Comparison of ENCODE assay signal across 15 cellular contexts in genomic region chr19:56109216-56109615, GRCh38. TPM values are rescaled to one million over a fixed set of nuclear protein-coding genes. Genes with fewer than 3 reads are reported as not detected.
DNase-seq lines count a peak whose midpoint lies in the region; ATAC-seq and TF ChIP-seq lines count a peak whose summit lies in the region.
"Had no signal": no experiment of that assay in that cellular context is flagged by ENCODE, and none has a peak within 500 bp of the region (broad histone marks: within the 10 kb centered on the region; RNA-seq: fewer than 3 reads in every experiment).

No MANE protein-coding gene starts in this region.

- intact Hi-C loops in Calu3 (cut with micrococcal nuclease; ENCODE audit: unreplicated experiment) = no loop called here
- intact Hi-C loops in gastrocnemius medialis (cut with DNase I; ENCODE audit: low total_unique reads) = loop anchor here (5.0 to 10.0 kb wide), 2 partner anchors 33 to 1686 kb away; partner anchors contain the start of gene ZNF444

- no peaks in the 10 kb centered on the region for H3K9me3 ChIP-seq in gastrocnemius medialis

- peaks cover 71 to 79% of the 10 kb centered on the region in 2 donors for H3K4me1 ChIP-seq in gastrocnemius medialis

- H3K27me3 ChIP-seq in gastrocnemius medialis = no peaks in the 10 kb centered on the region

- H3K9me3 Mint-ChIP-seq in Calu3 (ENCODE audit: low read depth, unreplicated experiment) = no peaks in the 10 kb centered on the region

- H3K27ac Mint-ChIP-seq in Calu3 (ENCODE audit: unreplicated experiment) = peak overlapping the region; percentile 80

- peak overlapping the region; percentile 20 to 73 (median 48) for H3K27ac ChIP-seq in gastrocnemius medialis
- H3K27ac ChIP-seq: C4-2B, epithelial cell of prostate had no signal

- TF ChIP-seq CTCF in Calu3 (IDR thresholded peaks at IDR 0.05; ENCODE audit: unreplicated experiment) (no peak), gastrocnemius medialis (IDR thresholded peaks at IDR 0.05 in 4 of 5, conservative IDR thresholded peaks at IDR 0.05 in 1 of 5) (no peak), omental fat pad (IDR thresholded peaks at IDR 0.05) (no peak)

- H3K4me3 ChIP-seq in gastrocnemius medialis = peak overlapping the region in 3 of 4 donors; percentile 8 to 47 (median 14)
- H3K4me3 ChIP-seq: K562, PC-9 had no signal

- H3K4me3 Mint-ChIP-seq in Calu3 (ENCODE audit: low read depth, unreplicated experiment) = no peak overlapping the region

- no peaks in the 10 kb centered on the region for H3K36me3 ChIP-seq in gastrocnemius medialis

- no TSS peak for BruUV-seq in Calu3 (replicated peaks; lab: Mats Ljungman, UMichigan)

- H3K36me3 Mint-ChIP-seq in Calu3 (ENCODE audit: insufficient read depth, unreplicated experiment) = peaks cover 54% of the 10 kb centered on the region

- no peak for ATAC-seq in gastrocnemius medialis
- ATAC-seq in GM19023 (IDR thresholded peaks at IDR 0.05; ENCODE audit: unreplicated experiment) = no peak
- ATAC-seq in omental fat pad (ENCODE audit: low FRiP score) = no peak
- ATAC-seq: K562 had no signal

- H3K4me1 Mint-ChIP-seq in Calu3 (ENCODE audit: low read depth, unreplicated experiment) = peaks cover 76% of the 10 kb centered on the region

- CTCF ChIA-PET in Calu3 (lab: Charles Lee) = no interaction called here

- TF ChIP-seq POLR2A in gastrocnemius medialis (IDR thresholded peaks at IDR 0.05) = no peak

- H3K27me3 Mint-ChIP-seq in Calu3 (ENCODE audit: unreplicated experiment) = no peaks in the 10 kb centered on the region

- in situ Hi-C loops in gastrocnemius medialis (cut with MboI; ENCODE audit: low sequenced_read_pairs in 4 of 4) = no loop called here

- DNase-seq in Calu3 (no peak), LHCN-M2 (ENCODE audit: low read depth) (peak; percentile 67), fibroblast of peridontal ligament (ENCODE audit: extremely low read depth) (peak; percentile 25), gastrocnemius medialis (no peak), omental fat pad (ENCODE audit: low spot score) (no peak), NCI-H1436 treated with DMSO at 0.1 percent for 48 hours (lab: John Stamatoyannopoulos, UW) (no peak)
- no peak for DNase-seq in activated CD8-positive, alpha-beta memory T cell treated with anti-CD3 and anti-CD28 coated beads for 24 hours
- DNase-seq: islet precursor cell, NCI-H187, T-helper 9 cell had no signal

RNA-seq across cellular contexts. Expression of gene ZNF787, which starts 11.9 kb away (rescaled TPM):
- total RNA-seq in Calu3 (2022) = 68.5 and 77.3 TPM in 2 replicates
- total RNA-seq in LHCN-M2 (2014; rRNA removed) = 25.8 and 26.9 TPM in 2 replicates
- polyA plus RNA-seq in LHCN-M2 (2012) = 27.7 TPM
- total RNA-seq in gastrocnemius medialis = 10 to 100 TPM; 16.7 to 43.0 (median 26.5) TPM
- total RNA-seq in omental fat pad = 10 to 100 TPM; 10.9 to 18.6 (median 12.0) TPM

RNA-seq across cellular contexts. Expression of gene ZNF444, which starts 31.9 kb away (rescaled TPM):
- total RNA-seq in Calu3 (2022) (78.6 and 79.1 TPM in 2 replicates), LHCN-M2 (2014; rRNA removed) (35.4 and 42.6 TPM in 2 replicates), gastrocnemius medialis (10 to 100 TPM; 16.4 to 38.9 (median 24.9) TPM), omental fat pad (10 to 100 TPM; 10.4 to 14.2 (median 13.1) TPM)
- 18.4 TPM for polyA plus RNA-seq in LHCN-M2 (2012)

Comparison
In these comparisons a context has a peak if more than half of its experiments do, and no peak if none do; other contexts are left out.
1. DNase-seq: peak in LHCN-M2 (single experiment) and fibroblast of peridontal ligament (single experiment); none in Calu3 (single experiment), gastrocnemius medialis (0 of 2), activated CD8-positive, alpha-beta memory T cell treated with anti-CD3 and anti-CD28 coated beads for 24 hours (single experiment), omental fat pad (single experiment) and NCI-H1436 treated with DMSO at 0.1 percent for 48 hours (single experiment).